In genomic region chr4:101418055-101418454, GRCh38 we compare ENCODE assay signal across 8 cellular contexts.
DNase-seq lines count a peak whose midpoint lies in the region; ATAC-seq and TF ChIP-seq lines count a peak whose summit lies in the region.

No MANE protein-coding gene starts in this region.

- TF ChIP-seq CTCF in sigmoid colon (IDR thresholded peaks at IDR 0.05) = no peak

- H3K36me3 ChIP-seq in sigmoid colon = no peaks in the 10 kb centered on the region

- H3K4me3 ChIP-seq in sigmoid colon = no peak overlapping the region

- 45 to 82% methylated on average over 2 of the region's 2 CpGs for WGBS in sigmoid colon, 2 donors

- no peaks in the 10 kb centered on the region for H3K4me1 ChIP-seq in sigmoid colon

- no peak overlapping the region for H3K27ac ChIP-seq in sigmoid colon

- no peak for TF ChIP-seq EP300 in sigmoid colon (IDR thresholded peaks at IDR 0.05)

- DNase-seq in T-helper 9 cell (peak; percentile 33), fibroblast of peridontal ligament (ENCODE audit: extremely low read depth) (peak; percentile 6), SK-N-DZ (ENCODE audit: low spot score) (no peak), sigmoid colon (no peak), NCI-H345 treated with DMSO at 0.1 percent for 48 hours (lab: John Stamatoyannopoulos, UW; ENCODE audit: unreplicated experiment) (no peak), NCI-H2171 (lab: John Stamatoyannopoulos, UW) (no peak)

- H3K27me3 ChIP-seq in sigmoid colon = no peaks in the 10 kb centered on the region

- no peaks in the 10 kb centered on the region for H3K9me3 ChIP-seq in sigmoid colon

- TF ChIP-seq POLR2A in sigmoid colon (IDR thresholded peaks at IDR 0.05) = no peak

- ATAC-seq in GM18867 (IDR thresholded peaks at IDR 0.05; ENCODE audit: unreplicated experiment) = peak; percentile 79
- peak; percentile 82 for ATAC-seq in HG02981 (IDR thresholded peaks at IDR 0.05; ENCODE audit: unreplicated experiment)

- intact Hi-C loops in sigmoid colon (cut with DNase I) = no loop called here

Comparison
In these comparisons a context has a peak if more than half of its experiments do, and no peak if none do; other contexts are left out.
1. DNase-seq: peak in T-helper 9 cell (single experiment) and fibroblast of peridontal ligament (single experiment); none in SK-N-DZ (single experiment), sigmoid colon (single experiment), NCI-H345 treated with DMSO at 0.1 percent for 48 hours (single experiment) and NCI-H2171 (single experiment).